1 cellular context compared by ENCODE assay signal in genomic region chr5:132822650-132823480, GRCh38.
TF ChIP-seq lines count a peak whose summit lies in the region.

No MANE protein-coding gene starts in this region.

TF ChIP-seq in WTC11, 78 proteins besides CTCF, POLR2A, EP300 and RAD21 (continued from another document):
- TF ChIP-seq ATF2 (CRISPR knock-in tag; IDR thresholded peaks at IDR 0.05; ENCODE audit: borderline replicate concordance, low read depth) (peak; percentile 73; the same call in 1 of the 2 replicates), ZNF121 (CRISPR knock-in tag; IDR thresholded peaks at IDR 0.05) (no peak), JUN (CRISPR knock-in tag; IDR thresholded peaks at IDR 0.05) (no peak), MXD4 (CRISPR knock-in tag; IDR thresholded peaks at IDR 0.05; ENCODE audit: borderline replicate concordance) (no peak)
TF ChIP-seq in WTC11: peak in this region for 35.
